1 cellular context compared by ENCODE assay signal in the genomic region with DNA sequence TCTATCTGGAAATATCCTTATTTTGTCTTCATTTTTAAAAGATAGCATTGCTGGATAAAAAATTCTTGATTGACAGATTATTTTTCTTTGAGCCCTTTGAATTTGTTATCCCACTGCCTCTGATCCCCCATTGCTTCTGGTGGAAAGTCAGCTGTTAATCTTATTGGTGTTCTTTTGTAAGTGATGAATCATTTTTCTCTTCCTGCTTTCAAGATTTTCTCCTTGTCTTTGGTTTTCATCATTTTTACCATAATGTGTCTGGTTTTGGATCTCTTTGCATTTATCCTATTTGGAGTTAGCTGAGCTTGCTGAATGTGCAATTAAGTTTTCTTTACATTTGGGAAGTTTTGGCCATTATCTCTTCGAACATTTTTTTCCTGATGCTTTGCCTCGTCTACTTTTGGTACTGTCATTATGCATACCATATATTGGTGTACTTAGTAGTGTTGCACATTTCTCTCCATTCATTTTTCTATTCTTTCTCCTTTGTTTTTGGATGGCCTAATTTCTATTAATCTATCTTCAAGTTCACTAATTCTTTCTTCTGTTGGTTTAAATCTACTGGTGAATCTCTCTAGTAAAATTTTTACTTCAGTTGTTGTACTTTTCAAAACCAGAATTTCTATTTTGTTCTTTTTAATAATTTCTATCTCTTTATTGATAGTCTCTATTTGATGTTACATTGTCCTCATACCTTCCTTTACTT.
A peak's percentile ranks its signal among the peaks of the same experiment; 100 is the strongest.
TF ChIP-seq lines count a peak whose summit lies in the region.

No MANE protein-coding gene starts in this region.

TF ChIP-seq in GM12878, 131 proteins besides CTCF, POLR2A, EP300 and RAD21 (continued from another document):
- TF ChIP-seq, protein P1, sequence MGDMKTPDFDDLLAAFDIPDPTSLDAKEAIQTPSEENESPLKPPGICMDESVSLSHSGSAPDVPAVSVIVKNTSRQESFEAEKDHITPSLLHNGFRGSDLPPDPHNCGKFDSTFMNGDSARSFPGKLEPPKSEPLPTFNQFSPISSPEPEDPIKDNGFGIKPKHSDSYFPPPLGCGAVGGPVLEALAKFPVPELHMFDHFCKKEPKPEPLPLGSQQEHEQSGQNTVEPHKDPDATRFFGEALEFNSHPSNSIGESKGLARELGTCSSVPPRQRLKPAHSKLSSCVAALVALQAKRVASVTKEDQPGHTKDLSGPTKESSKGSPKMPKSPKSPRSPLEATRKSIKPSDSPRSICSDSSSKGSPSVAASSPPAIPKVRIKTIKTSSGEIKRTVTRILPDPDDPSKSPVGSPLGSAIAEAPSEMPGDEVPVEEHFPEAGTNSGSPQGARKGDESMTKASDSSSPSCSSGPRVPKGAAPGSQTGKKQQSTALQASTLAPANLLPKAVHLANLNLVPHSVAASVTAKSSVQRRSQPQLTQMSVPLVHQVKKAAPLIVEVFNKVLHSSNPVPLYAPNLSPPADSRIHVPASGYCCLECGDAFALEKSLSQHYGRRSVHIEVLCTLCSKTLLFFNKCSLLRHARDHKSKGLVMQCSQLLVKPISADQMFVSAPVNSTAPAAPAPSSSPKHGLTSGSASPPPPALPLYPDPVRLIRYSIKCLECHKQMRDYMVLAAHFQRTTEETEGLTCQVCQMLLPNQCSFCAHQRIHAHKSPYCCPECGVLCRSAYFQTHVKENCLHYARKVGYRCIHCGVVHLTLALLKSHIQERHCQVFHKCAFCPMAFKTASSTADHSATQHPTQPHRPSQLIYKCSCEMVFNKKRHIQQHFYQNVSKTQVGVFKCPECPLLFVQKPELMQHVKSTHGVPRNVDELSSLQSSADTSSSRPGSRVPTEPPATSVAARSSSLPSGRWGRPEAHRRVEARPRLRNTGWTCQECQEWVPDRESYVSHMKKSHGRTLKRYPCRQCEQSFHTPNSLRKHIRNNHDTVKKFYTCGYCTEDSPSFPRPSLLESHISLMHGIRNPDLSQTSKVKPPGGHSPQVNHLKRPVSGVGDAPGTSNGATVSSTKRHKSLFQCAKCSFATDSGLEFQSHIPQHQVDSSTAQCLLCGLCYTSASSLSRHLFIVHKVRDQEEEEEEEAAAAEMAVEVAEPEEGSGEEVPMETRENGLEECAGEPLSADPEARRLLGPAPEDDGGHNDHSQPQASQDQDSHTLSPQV (IDR thresholded peaks at IDR 0.05), result no peak
- TF ChIP-seq, protein P2, sequence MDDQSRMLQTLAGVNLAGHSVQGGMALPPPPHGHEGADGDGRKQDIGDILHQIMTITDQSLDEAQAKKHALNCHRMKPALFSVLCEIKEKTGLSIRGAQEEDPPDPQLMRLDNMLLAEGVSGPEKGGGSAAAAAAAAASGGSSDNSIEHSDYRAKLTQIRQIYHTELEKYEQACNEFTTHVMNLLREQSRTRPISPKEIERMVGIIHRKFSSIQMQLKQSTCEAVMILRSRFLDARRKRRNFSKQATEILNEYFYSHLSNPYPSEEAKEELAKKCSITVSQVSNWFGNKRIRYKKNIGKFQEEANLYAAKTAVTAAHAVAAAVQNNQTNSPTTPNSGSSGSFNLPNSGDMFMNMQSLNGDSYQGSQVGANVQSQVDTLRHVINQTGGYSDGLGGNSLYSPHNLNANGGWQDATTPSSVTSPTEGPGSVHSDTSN (IDR thresholded peaks at IDR 0.05; ENCODE audit: insufficient replicate concordance, low read depth, low read length), result no peak
- no peak for TF ChIP-seq STAT3 (IDR thresholded peaks at IDR 0.05; ENCODE audit: low read depth, low read length)
- no peak for TF ChIP-seq SMAD5 (IDR thresholded peaks at IDR 0.05; ENCODE audit: low read depth)
- no peak for TF ChIP-seq SRF (IDR thresholded peaks at IDR 0.05; ENCODE audit: low read depth in 2 of 2, low read length in 2 of 2)
- TF ChIP-seq, protein P3, sequence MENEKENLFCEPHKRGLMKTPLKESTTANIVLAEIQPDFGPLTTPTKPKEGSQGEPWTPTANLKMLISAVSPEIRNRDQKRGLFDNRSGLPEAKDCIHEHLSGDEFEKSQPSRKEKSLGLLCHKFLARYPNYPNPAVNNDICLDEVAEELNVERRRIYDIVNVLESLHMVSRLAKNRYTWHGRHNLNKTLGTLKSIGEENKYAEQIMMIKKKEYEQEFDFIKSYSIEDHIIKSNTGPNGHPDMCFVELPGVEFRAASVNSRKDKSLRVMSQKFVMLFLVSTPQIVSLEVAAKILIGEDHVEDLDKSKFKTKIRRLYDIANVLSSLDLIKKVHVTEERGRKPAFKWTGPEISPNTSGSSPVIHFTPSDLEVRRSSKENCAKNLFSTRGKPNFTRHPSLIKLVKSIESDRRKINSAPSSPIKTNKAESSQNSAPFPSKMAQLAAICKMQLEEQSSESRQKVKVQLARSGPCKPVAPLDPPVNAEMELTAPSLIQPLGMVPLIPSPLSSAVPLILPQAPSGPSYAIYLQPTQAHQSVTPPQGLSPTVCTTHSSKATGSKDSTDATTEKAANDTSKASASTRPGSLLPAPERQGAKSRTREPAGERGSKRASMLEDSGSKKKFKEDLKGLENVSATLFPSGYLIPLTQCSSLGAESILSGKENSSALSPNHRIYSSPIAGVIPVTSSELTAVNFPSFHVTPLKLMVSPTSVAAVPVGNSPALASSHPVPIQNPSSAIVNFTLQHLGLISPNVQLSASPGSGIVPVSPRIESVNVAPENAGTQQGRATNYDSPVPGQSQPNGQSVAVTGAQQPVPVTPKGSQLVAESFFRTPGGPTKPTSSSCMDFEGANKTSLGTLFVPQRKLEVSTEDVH (IDR thresholded peaks at IDR 0.05; ENCODE audit: low read depth, partially characterized antibody), result no peak
- TF ChIP-seq, protein P4, sequence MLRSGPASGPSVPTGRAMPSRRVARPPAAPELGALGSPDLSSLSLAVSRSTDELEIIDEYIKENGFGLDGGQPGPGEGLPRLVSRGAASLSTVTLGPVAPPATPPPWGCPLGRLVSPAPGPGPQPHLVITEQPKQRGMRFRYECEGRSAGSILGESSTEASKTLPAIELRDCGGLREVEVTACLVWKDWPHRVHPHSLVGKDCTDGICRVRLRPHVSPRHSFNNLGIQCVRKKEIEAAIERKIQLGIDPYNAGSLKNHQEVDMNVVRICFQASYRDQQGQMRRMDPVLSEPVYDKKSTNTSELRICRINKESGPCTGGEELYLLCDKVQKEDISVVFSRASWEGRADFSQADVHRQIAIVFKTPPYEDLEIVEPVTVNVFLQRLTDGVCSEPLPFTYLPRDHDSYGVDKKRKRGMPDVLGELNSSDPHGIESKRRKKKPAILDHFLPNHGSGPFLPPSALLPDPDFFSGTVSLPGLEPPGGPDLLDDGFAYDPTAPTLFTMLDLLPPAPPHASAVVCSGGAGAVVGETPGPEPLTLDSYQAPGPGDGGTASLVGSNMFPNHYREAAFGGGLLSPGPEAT (IDR thresholded peaks at IDR 0.05; ENCODE audit: low read depth), result 0 out of 2 replicates have a peak, but pooled peaks have one; percentile 30
- TF ChIP-seq BMI1 (IDR thresholded peaks at IDR 0.05; ENCODE audit: borderline replicate concordance), result no peak
- TF ChIP-seq, protein P5, sequence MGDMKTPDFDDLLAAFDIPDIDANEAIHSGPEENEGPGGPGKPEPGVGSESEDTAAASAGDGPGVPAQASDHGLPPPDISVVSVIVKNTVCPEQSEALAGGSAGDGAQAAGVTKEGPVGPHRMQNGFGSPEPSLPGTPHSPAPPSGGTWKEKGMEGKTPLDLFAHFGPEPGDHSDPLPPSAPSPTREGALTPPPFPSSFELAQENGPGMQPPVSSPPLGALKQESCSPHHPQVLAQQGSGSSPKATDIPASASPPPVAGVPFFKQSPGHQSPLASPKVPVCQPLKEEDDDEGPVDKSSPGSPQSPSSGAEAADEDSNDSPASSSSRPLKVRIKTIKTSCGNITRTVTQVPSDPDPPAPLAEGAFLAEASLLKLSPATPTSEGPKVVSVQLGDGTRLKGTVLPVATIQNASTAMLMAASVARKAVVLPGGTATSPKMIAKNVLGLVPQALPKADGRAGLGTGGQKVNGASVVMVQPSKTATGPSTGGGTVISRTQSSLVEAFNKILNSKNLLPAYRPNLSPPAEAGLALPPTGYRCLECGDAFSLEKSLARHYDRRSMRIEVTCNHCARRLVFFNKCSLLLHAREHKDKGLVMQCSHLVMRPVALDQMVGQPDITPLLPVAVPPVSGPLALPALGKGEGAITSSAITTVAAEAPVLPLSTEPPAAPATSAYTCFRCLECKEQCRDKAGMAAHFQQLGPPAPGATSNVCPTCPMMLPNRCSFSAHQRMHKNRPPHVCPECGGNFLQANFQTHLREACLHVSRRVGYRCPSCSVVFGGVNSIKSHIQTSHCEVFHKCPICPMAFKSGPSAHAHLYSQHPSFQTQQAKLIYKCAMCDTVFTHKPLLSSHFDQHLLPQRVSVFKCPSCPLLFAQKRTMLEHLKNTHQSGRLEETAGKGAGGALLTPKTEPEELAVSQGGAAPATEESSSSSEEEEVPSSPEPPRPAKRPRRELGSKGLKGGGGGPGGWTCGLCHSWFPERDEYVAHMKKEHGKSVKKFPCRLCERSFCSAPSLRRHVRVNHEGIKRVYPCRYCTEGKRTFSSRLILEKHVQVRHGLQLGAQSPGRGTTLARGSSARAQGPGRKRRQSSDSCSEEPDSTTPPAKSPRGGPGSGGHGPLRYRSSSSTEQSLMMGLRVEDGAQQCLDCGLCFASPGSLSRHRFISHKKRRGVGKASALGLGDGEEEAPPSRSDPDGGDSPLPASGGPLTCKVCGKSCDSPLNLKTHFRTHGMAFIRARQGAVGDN (IDR thresholded peaks at IDR 0.05), result peak; percentile 44; the same call in 1 of the 2 replicates
TF ChIP-seq in GM12878: peak in this region for 4.
